13 cellular contexts compared by ENCODE assay signal in genomic region chr4:98625920-98626319, GRCh38. TPM values are rescaled to one million over a fixed set of nuclear protein-coding genes. Genes with fewer than 3 reads are reported as not detected.
DNase-seq lines count a peak whose midpoint lies in the region; ATAC-seq, FAIRE-seq and TF ChIP-seq lines count a peak whose summit lies in the region.
"Had no signal": no experiment of that assay in that cellular context is flagged by ENCODE, and none has a peak within 500 bp of the region (broad histone marks: within the 10 kb centered on the region; RNA-seq: fewer than 3 reads in every experiment).

No MANE protein-coding gene starts in this region.

- FAIRE-seq in RCC 7860 (lab: Jason Lieb, UNC) = no peak
- FAIRE-seq: GM12891 had no signal

- DNase-seq in activated T-cell treated with anti-CD3 and anti-CD28 coated beads, Interleukin-2, amount 50 U/mL, for 72 hours = no peak
- DNase-seq in activated T-cell treated with anti-CD3 and anti-CD28 coated beads, Interleukin-2, amount 50 U/mL, for 1 hour = no peak
- DNase-seq in mammary epithelial cell (peak; percentile 75), mesenchymal stem cell (no peak), medulla oblongata (ENCODE audit: extremely low spot score) (no peak), NCI-H2029 (lab: John Stamatoyannopoulos, UW) (no peak), RCC 7860 (ENCODE audit: low spot score) (no peak), amniotic stem cell (lab: John Stamatoyannopoulos, UW) (no peak)
- DNase-seq: activated CD8-positive, alpha-beta T cell treated with anti-CD3 and anti-CD28 coated beads, Interleukin-2, amount 10 ng/mL, durations not matched to agents 7 days and 5 days; activated gamma-delta T cell; psoas muscle had no signal

- H4K20me1 ChIP-seq in mammary epithelial cell (ENCODE audit: insufficient read depth, low read length) = no peaks in the 10 kb centered on the region

- H3K23ac ChIP-seq in mesenchymal stem cell (ENCODE audit: low read length in 2 of 2) = no peak overlapping the region

- no peak for ATAC-seq in activated T-cell treated with anti-CD3 and anti-CD28 coated beads, Interleukin-2, amount 50 U/mL, for 72 hours (replicated peaks in 1 of 2)
- ATAC-seq: activated CD8-positive, alpha-beta T cell treated with anti-CD3 and anti-CD28 coated beads, Interleukin-2, amount 10 ng/mL, durations not matched to agents 7 days and 5 days; psoas muscle had no signal

- H3K79me1 ChIP-seq in mesenchymal stem cell (replicated peaks; ENCODE audit: low read length, poor library complexity, severe bottlenecking) = peaks cover 4% of the 10 kb centered on the region

- peaks cover 89% of the 10 kb centered on the region for H3K79me2 ChIP-seq in mammary epithelial cell (ENCODE audit: insufficient read depth, low read length)

- no TSS peak for BruUV-seq in mammary epithelial cell (replicated peaks; lab: Mats Ljungman, UMichigan)

- H3K9ac ChIP-seq in mammary epithelial cell (ENCODE audit: insufficient read depth, low read length) (peak overlapping the region; percentile 30), mesenchymal stem cell (ENCODE audit: low read length) (peak overlapping the region; percentile 70)

- H4K91ac ChIP-seq in mesenchymal stem cell (ENCODE audit: low read length) = peak overlapping the region; percentile 46

- no peak overlapping the region for H2BK15ac ChIP-seq in mesenchymal stem cell (ENCODE audit: low read depth, poor library complexity, severe bottlenecking)

- in situ Hi-C loops in mammary epithelial cell (cut with MboI; ENCODE audit: low sequenced_read_pairs in 2 of 2) = no loop called here

- H3K4me1 Mint-ChIP-seq in activated T-cell treated with anti-CD3 and anti-CD28 coated beads, Interleukin-2, amount 50 U/mL, for 72 hours (ENCODE audit: low read depth) = peaks cover 66% of the 10 kb centered on the region

- H3K9me3 ChIP-seq in mammary epithelial cell (replicated peaks; ENCODE audit: insufficient read depth, low read length) (no peaks in the 10 kb centered on the region), mesenchymal stem cell (ENCODE audit: control insufficient read depth, low read length) (no peaks in the 10 kb centered on the region)
- H3K9me3 ChIP-seq: psoas muscle had no signal

- H4K8ac ChIP-seq in mesenchymal stem cell (ENCODE audit: low read length) = no peak overlapping the region

- no peak overlapping the region for H3K14ac ChIP-seq in mesenchymal stem cell (ENCODE audit: low read length in 2 of 2)

- no peak overlapping the region for H2BK12ac ChIP-seq in mesenchymal stem cell (ENCODE audit: low read length in 2 of 2)

- H3K27ac ChIP-seq in mammary epithelial cell (ENCODE audit: insufficient read depth, low read depth, low read length) (peak overlapping the region; percentile 66), mesenchymal stem cell (ENCODE audit: low read length, poor library complexity, severe bottlenecking) (peak overlapping the region; percentile 78)
- H3K27ac ChIP-seq: psoas muscle had no signal

- H3K27ac Mint-ChIP-seq in activated T-cell treated with anti-CD3 and anti-CD28 coated beads, Interleukin-2, amount 50 U/mL, for 72 hours = peak overlapping the region; percentile 36
- H3K27ac Mint-ChIP-seq: type B pancreatic cell had no signal

- H3K4me3 ChIP-seq in mammary epithelial cell (replicated peaks in 1 of 3; ENCODE audit: insufficient read depth in 1 of 3, low read depth in 2 of 3, low read length in 3 of 3) (peak overlapping the region in 2 of 3 experiments; percentile 19 to 25), mesenchymal stem cell (ENCODE audit: insufficient read depth in 1 of 2, low read depth in 1 of 2, low read length in 2 of 2) (peak overlapping the region in 1 of 2 experiments; percentile 42)
- H3K4me3 ChIP-seq: psoas muscle had no signal

- H3K4me1 ChIP-seq in mammary epithelial cell (ENCODE audit: insufficient read depth, low read length) (peaks cover 45% of the 10 kb centered on the region), mesenchymal stem cell (ENCODE audit: control insufficient read depth, insufficient read depth, low read depth, low read length) (peaks cover 9% of the 10 kb centered on the region)
- H3K4me1 ChIP-seq: psoas muscle had no signal

- peak overlapping the region; percentile 99 for H2AK5ac ChIP-seq in mesenchymal stem cell (ENCODE audit: low read length, severe bottlenecking)

- H3K27me3 ChIP-seq in mammary epithelial cell (ENCODE audit: insufficient read depth, low read length) (no peaks in the 10 kb centered on the region), mesenchymal stem cell (ENCODE audit: control insufficient read depth in 1 of 2, insufficient read depth in 1 of 2, low read length in 2 of 2) (no peaks in the 10 kb centered on the region)

- H3K27me3 Mint-ChIP-seq in activated T-cell treated with anti-CD3 and anti-CD28 coated beads, Interleukin-2, amount 50 U/mL, for 72 hours (ENCODE audit: low read depth) = no peaks in the 10 kb centered on the region
- H3K27me3 Mint-ChIP-seq: type B pancreatic cell had no signal

- H2AFZ ChIP-seq in mammary epithelial cell (ENCODE audit: low read depth, low read length) = peak overlapping the region; percentile 9
- H2AFZ ChIP-seq in mesenchymal stem cell (ENCODE audit: low read depth, low read length) = no peak overlapping the region

- intact Hi-C loops in mammary epithelial cell (cut with micrococcal nuclease) = loop anchor here (1.0 to 10.0 kb wide), 5 partner anchors 17 to 471 kb away; no protein-coding TSS in a partner anchor

- TF ChIP-seq CTCF in mammary epithelial cell (conservative IDR thresholded peaks at IDR 0.05 in 1 of 2, IDR thresholded peaks at IDR 0.05 in 1 of 2; ENCODE audit: extremely low read depth in 1 of 2, insufficient read depth in 1 of 2, low read depth in 1 of 2, low read length in 2 of 2) = no peak

- H3K4ac ChIP-seq in mesenchymal stem cell (ENCODE audit: low read depth in 1 of 2, low read length in 2 of 2) = peak overlapping the region in 1 of 2 experiments; percentile 80

- 7% methylated on average over 2 of the region's 2 CpGs for WGBS in mammary epithelial cell (ENCODE audit: low coverage, missing lambda C conversion rate)
- 82% methylated on average over 2 of the region's 2 CpGs for WGBS in mesenchymal stem cell

- peak overlapping the region in 1 of 2 experiments; percentile 73 for H3K18ac ChIP-seq in mesenchymal stem cell (ENCODE audit: low read depth in 1 of 2, low read length in 2 of 2)

- no peaks in the 10 kb centered on the region for H3K36me3 ChIP-seq in mammary epithelial cell (ENCODE audit: insufficient read depth, low read length)
- H3K36me3 ChIP-seq in mesenchymal stem cell (ENCODE audit: control insufficient read depth in 1 of 2, insufficient read depth in 2 of 2, low read depth in 1 of 2, low read length in 2 of 2) = no peaks in the 10 kb centered on the region

- H3K4me2 ChIP-seq in mammary epithelial cell (ENCODE audit: insufficient read depth, low read depth, low read length) (peak overlapping the region; percentile 72), mesenchymal stem cell (ENCODE audit: low read length, poor library complexity, severe bottlenecking) (peak overlapping the region; percentile 33)

- no peaks in the 10 kb centered on the region for H3K36me3 Mint-ChIP-seq in activated T-cell treated with anti-CD3 and anti-CD28 coated beads, Interleukin-2, amount 50 U/mL, for 72 hours (ENCODE audit: insufficient read depth in 2 of 2)

- no peak overlapping the region for H2BK5ac ChIP-seq in mesenchymal stem cell (ENCODE audit: low read depth, low read length, poor library complexity, severe bottlenecking)

- dilution Hi-C loops in mammary epithelial cell (cut with HindIII; ENCODE audit: low sequenced_read_pairs) = no loop called here

- H2BK120ac ChIP-seq in mesenchymal stem cell (ENCODE audit: low read depth, low read length) = no peak overlapping the region

- H3K9me3 Mint-ChIP-seq in activated T-cell treated with anti-CD3 and anti-CD28 coated beads, Interleukin-2, amount 50 U/mL, for 72 hours = no peaks in the 10 kb centered on the region
- H3K9me3 Mint-ChIP-seq: type B pancreatic cell had no signal

- H3K4me3 Mint-ChIP-seq in activated T-cell treated with anti-CD3 and anti-CD28 coated beads, Interleukin-2, amount 50 U/mL, for 72 hours = peak overlapping the region in 1 of 2 donors; percentile 36
- H3K4me3 Mint-ChIP-seq: activated CD8-positive, alpha-beta T cell treated with anti-CD3 and anti-CD28 coated beads, Interleukin-2, amount 10 ng/mL, durations not matched to agents 7 days and 5 days; type B pancreatic cell had no signal

- CTCF ChIA-PET in mammary epithelial cell (lab: Charles Lee; ENCODE audit: low non-redundant PET) = no interaction called here

RNA-seq across cellular contexts. Expression of gene TSPAN5, which starts 32.5 kb away (rescaled TPM):
- 10 to 100 TPM; 19.6 to 22.9 TPM for total RNA-seq in activated T-cell treated with anti-CD3 and anti-CD28 coated beads, Interleukin-2, amount 50 U/mL, for 72 hours
- 10 to 100 TPM; 19.0 to 38.4 TPM for total RNA-seq in mammary epithelial cell
- polyA plus RNA-seq in mammary epithelial cell = 36.2 TPM
- 37.1 TPM for polyA minus RNA-seq in mammary epithelial cell
- polyA plus RNA-seq in mesenchymal stem cell (2013, experiment 1 of 2) = 20.4 TPM
- 22.2 TPM for polyA plus RNA-seq in mesenchymal stem cell (2013, experiment 2 of 2)
